8 cellular contexts compared by ENCODE assay signal in genomic region chr20:846894-847278, GRCh38. TPM values are rescaled to one million over a fixed set of nuclear protein-coding genes. Genes with fewer than 3 reads are reported as not detected.
DNase-seq lines count a peak whose midpoint lies in the region; ATAC-seq, FAIRE-seq and TF ChIP-seq lines count a peak whose summit lies in the region.

No MANE protein-coding gene starts in this region.

- no peak overlapping the region for H3K9ac ChIP-seq in mammary epithelial cell (ENCODE audit: insufficient read depth, low read length)

- H3K27me3 ChIP-seq in SJCRH30 (no peaks in the 10 kb centered on the region), mammary epithelial cell (ENCODE audit: insufficient read depth, low read length) (no peaks in the 10 kb centered on the region)

- H2AFZ ChIP-seq in mammary epithelial cell (ENCODE audit: low read depth, low read length) = no peak overlapping the region

- H3K79me2 ChIP-seq in mammary epithelial cell (ENCODE audit: insufficient read depth, low read length) = peaks cover 62% of the 10 kb centered on the region

- no TSS peak for BruUV-seq in mammary epithelial cell (replicated peaks; lab: Mats Ljungman, UMichigan)

- peaks cover 17% of the 10 kb centered on the region for H3K36me3 ChIP-seq in SJCRH30
- peaks cover 7% of the 10 kb centered on the region for H3K36me3 ChIP-seq in mammary epithelial cell (ENCODE audit: insufficient read depth, low read length)

- H3K4me2 ChIP-seq in mammary epithelial cell (ENCODE audit: insufficient read depth, low read depth, low read length) = no peak overlapping the region

- dilution Hi-C loops in mammary epithelial cell (cut with HindIII; ENCODE audit: low sequenced_read_pairs) = no loop called here

- H4K20me1 ChIP-seq in mammary epithelial cell (ENCODE audit: insufficient read depth, low read length) = no peaks in the 10 kb centered on the region

- H3K9me3 ChIP-seq in SJCRH30 (replicated peaks) (no peaks in the 10 kb centered on the region), mammary epithelial cell (replicated peaks; ENCODE audit: insufficient read depth, low read length) (no peaks in the 10 kb centered on the region)

- H3K4me3 ChIP-seq in SJCRH30 (peak overlapping the region; percentile 78), mammary epithelial cell (replicated peaks in 1 of 3; ENCODE audit: insufficient read depth in 1 of 3, low read depth in 2 of 3, low read length in 3 of 3) (no peak overlapping the region)

- in situ Hi-C loops in mammary epithelial cell (cut with MboI; ENCODE audit: low sequenced_read_pairs in 2 of 2) = no loop called here

- no peak for ATAC-seq in HG02610 (IDR thresholded peaks at IDR 0.05; ENCODE audit: unreplicated experiment)

- TF ChIP-seq CTCF in mammary epithelial cell (conservative IDR thresholded peaks at IDR 0.05 in 1 of 2, IDR thresholded peaks at IDR 0.05 in 1 of 2; ENCODE audit: extremely low read depth in 1 of 2, insufficient read depth in 1 of 2, low read depth in 1 of 2, low read length in 2 of 2) = no peak

- 100% methylated on average over 6 of the region's 7 CpGs for whole genome bisulfite sequencing in mammary epithelial cell (ENCODE audit: low coverage, missing lambda C conversion rate)

- H3K27ac ChIP-seq in SJCRH30 (peak overlapping the region; percentile 99), mammary epithelial cell (ENCODE audit: insufficient read depth, low read depth, low read length) (no peak overlapping the region)

- DNase-seq in GM19239 (ENCODE audit: insufficient read length, low spot score) = no peak
- DNase-seq in SJCRH30 = peak; percentile 52 to 57
- DNase-seq in activated naive CD4-positive, alpha-beta T cell (lab: John Stamatoyannopoulos, UW) = peak in 3 of 4 experiments; percentile 13 to 44 (median 37)
- peak; percentile 33 for DNase-seq in stimulated activated CD8-positive, alpha-beta memory T cell treated with anti-CD3 and anti-CD28 coated beads, Interleukin-12 subunit alpha, Interleukin-12 subunit beta, amount 100 ng/mL, for 1 hour (ENCODE audit: low read depth)
- DNase-seq in SHP77 treated with DMSO at 0.1 percent for 48 hours (lab: John Stamatoyannopoulos, UW) = no peak
- no peak for DNase-seq in DMS53 (lab: John Stamatoyannopoulos, UW)
- no peak for DNase-seq in mammary epithelial cell

- FAIRE-seq in GM19239 (lab: Jason Lieb, UNC) = peak; percentile 81

- H3K4me1 ChIP-seq in SJCRH30 = peaks cover 36% of the 10 kb centered on the region
- H3K4me1 ChIP-seq in mammary epithelial cell (ENCODE audit: insufficient read depth, low read length) = peaks cover 33% of the 10 kb centered on the region

- intact Hi-C loops in mammary epithelial cell (cut with micrococcal nuclease) = no loop called here

- CTCF ChIA-PET in mammary epithelial cell (lab: Charles Lee; ENCODE audit: low non-redundant PET) = no interaction called here

RNA-seq across cellular contexts. Expression of gene FAM110A, which starts 13.4 kb away (rescaled TPM):
- total RNA-seq in SJCRH30 (2014; rRNA removed; shearing (Covaris generic)) = 44.6 and 45.1 TPM in 2 replicates
- 10 to 100 TPM in 1 of 2 donors, 1 to 10 TPM in 1; 6.5 to 23.0 TPM for total RNA-seq in mammary epithelial cell
- polyA plus RNA-seq in mammary epithelial cell = 14.9 TPM
- 7.6 TPM for polyA minus RNA-seq in mammary epithelial cell

Comparison
In these comparisons a context has a peak if more than half of its experiments do, and no peak if none do; other contexts are left out.
1. DNase-seq: peak in SJCRH30 (2 of 2), activated naive CD4-positive, alpha-beta T cell (3 of 4) and stimulated activated CD8-positive, alpha-beta memory T cell treated with anti-CD3 and anti-CD28 coated beads, Interleukin-12 subunit alpha, Interleukin-12 subunit beta, amount 100 ng/mL, for 1 hour (single experiment); none in GM19239 (single experiment), SHP77 treated with DMSO at 0.1 percent for 48 hours (single experiment), DMS53 (single experiment) and mammary epithelial cell (single experiment).